In genomic region chr17:50111687-50112655, GRCh38 we compare ENCODE assay signal across 9 cellular contexts. TPM values are rescaled to one million over a fixed set of nuclear protein-coding genes. Genes with fewer than 3 reads are reported as not detected.
DNase-seq lines count a peak whose midpoint lies in the region; ATAC-seq, FAIRE-seq and TF ChIP-seq lines count a peak whose summit lies in the region.
"Had no signal": no experiment of that assay in that cellular context is flagged by ENCODE, and none has a peak within 500 bp of the region (broad histone marks: within the 10 kb centered on the region; RNA-seq: fewer than 3 reads in every experiment).

No MANE protein-coding gene starts in this region.

- no peak overlapping the region for H3K56ac ChIP-seq in H1 (replicated peaks; ENCODE audit: insufficient read length, low read depth, low read length)

- no peak overlapping the region for H2BK20ac ChIP-seq in H1 (ENCODE audit: low read length)

- H3K23ac ChIP-seq in H1 (ENCODE audit: insufficient read length), result no peak overlapping the region

- H3K36me3 ChIP-seq in H1 (ENCODE audit: control insufficient read depth in 2 of 4, insufficient read depth in 4 of 4, low read length in 3 of 4), result no peaks in the 10 kb centered on the region; a peak in 2 of 8 replicates
- H3K36me3 ChIP-seq in thyroid gland, result peaks cover 18 to 25% of the 10 kb centered on the region in 2 donors

- H4K20me1 ChIP-seq in H1 (replicated peaks in 1 of 2; ENCODE audit: control insufficient read depth in 1 of 2, insufficient read depth in 2 of 2, low read length in 2 of 2), result peaks cover 0 to 2% of the 10 kb centered on the region in 2 experiments

- H3K4me1 ChIP-seq in H1 (replicated peaks in 1 of 4; ENCODE audit: control insufficient read depth in 3 of 4, insufficient read depth in 4 of 4, low read length in 3 of 4) (peaks cover 6 to 11% (median 9%) of the 10 kb centered on the region in 4 experiments; a peak in 6 of 7 replicates), thyroid gland (peaks cover under 1 to 18% of the 10 kb centered on the region in 2 donors)

- TF ChIP-seq RAD21 in H1 (IDR thresholded peaks at IDR 0.05 in 1 of 2, conservative IDR thresholded peaks at IDR 0.05 in 1 of 2; ENCODE audit: low read depth in 2 of 2, low read length in 2 of 2), result no peak

- no peak overlapping the region for H2AFZ ChIP-seq in H1 (ENCODE audit: low read length)

- H2BK15ac ChIP-seq in H1 (ENCODE audit: low read length), result 0 out of 2 replicates have a peak overlapping the region, but pooled peaks have one; percentile 46

- DNase-seq in NB4 (ENCODE audit: low read depth) (no peak), H1 (ENCODE audit: low read depth in 1 of 2, low spot score in 2 of 2) (peak in 1 of 2 experiments; percentile 55), medulla oblongata (ENCODE audit: extremely low spot score) (peak; percentile 70), thyroid gland (peak; percentile 30 to 41), NCI-H146 (lab: John Stamatoyannopoulos, UW) (no peak), GDM1 (lab: John Stamatoyannopoulos, UW) (no peak), NCI-H226 (no peak)
- DNase-seq in activated CD8-positive, alpha-beta memory T cell treated with anti-CD3 and anti-CD28 coated beads, Interleukin-2, amount 10 ng/mL, durations not matched to agents 7 days and 5 days, result no peak
- DNase-seq: MM.1S had no signal

- H3K36me3 Mint-ChIP-seq in activated CD8-positive, alpha-beta memory T cell treated with anti-CD3 and anti-CD28 coated beads, Interleukin-2, amount 10 ng/mL, durations not matched to agents 7 days and 5 days, result no peaks in the 10 kb centered on the region

- no peak for TF ChIP-seq POLR2A in NB4 (IDR thresholded peaks at IDR 0.05; ENCODE audit: extremely low read depth, insufficient read length)
- TF ChIP-seq POLR2A in H1 (IDR thresholded peaks at IDR 0.05; ENCODE audit: control extremely low read depth in 1 of 2, low read depth in 2 of 2, low read length in 2 of 2), result no peak
- TF ChIP-seq POLR2A in thyroid gland (IDR thresholded peaks at IDR 0.05), result no peak

- H4K91ac ChIP-seq in H1 (replicated peaks; ENCODE audit: insufficient read length, low read length), result no peak overlapping the region

- H4K5ac ChIP-seq in H1 (ENCODE audit: insufficient read length, low read depth, low read length), result no peak overlapping the region

- 0 out of 2 replicates have a peak overlapping the region, but pooled peaks have one; percentile 5 for H2BK5ac ChIP-seq in H1 (ENCODE audit: low read depth, low read length)

- no peak overlapping the region for H3K18ac ChIP-seq in H1 (ENCODE audit: extremely low read depth, low read length)

- H3K4me3 Mint-ChIP-seq in activated CD8-positive, alpha-beta memory T cell treated with anti-CD3 and anti-CD28 coated beads, Interleukin-2, amount 10 ng/mL, durations not matched to agents 7 days and 5 days, result no peak overlapping the region

- peaks cover under 1% of the 10 kb centered on the region; the same call in 1 of the 2 replicates for H3K23me2 ChIP-seq in H1 (ENCODE audit: low read depth, low read length)

- FAIRE-seq in H1 (lab: Jason Lieb, UNC), result no peak

- H3K4me2 ChIP-seq in H1 (ENCODE audit: insufficient read depth in 1 of 2, low read depth in 2 of 2, low read length in 2 of 2), result no peak overlapping the region

- H3K27ac Mint-ChIP-seq in activated CD8-positive, alpha-beta memory T cell treated with anti-CD3 and anti-CD28 coated beads, Interleukin-2, amount 10 ng/mL, durations not matched to agents 7 days and 5 days, result no peak overlapping the region

- TF ChIP-seq EP300 in H1 (IDR thresholded peaks at IDR 0.05; ENCODE audit: borderline replicate concordance in 1 of 2, low read depth in 2 of 2, low read length in 2 of 2), result no peak

- H3K27me3 ChIP-seq in H1 (replicated peaks in 1 of 4; ENCODE audit: control insufficient read depth in 3 of 4, extremely low read depth in 1 of 4, insufficient read depth in 3 of 4, low read length in 3 of 4) (no peaks in the 10 kb centered on the region; a peak in 1 of 7 replicates), thyroid gland (no peaks in the 10 kb centered on the region)

- H3K27ac ChIP-seq in H1 (ENCODE audit: low read depth, low read length) (0 out of 2 replicates have a peak overlapping the region, but pooled peaks have one; percentile 5), thyroid gland (peak overlapping the region; percentile 49 to 64 (median 62))

- H3K4me3 ChIP-seq in NB4 (ENCODE audit: low read depth, low read length) (no peak overlapping the region), H1 (ENCODE audit: extremely low read depth in 1 of 4, insufficient read depth in 2 of 4, low read depth in 3 of 4, low read length in 4 of 4) (no peak overlapping the region), thyroid gland (replicated peaks in 1 of 3) (no peak overlapping the region)

- CTCF ChIA-PET in H1 (lab: Charles Lee; ENCODE audit: partially characterized antibody), result interaction anchor here (0.6 to 23.0 kb wide), 20 partner anchors 11 to 329 kb away, joined by 3 to 412 read pairs (median 4); partner anchors contain the start of genes DLX3, PDK2 and PPP1R9B
- CTCF ChIA-PET in activated CD8-positive, alpha-beta memory T cell treated with anti-CD3 and anti-CD28 coated beads, Interleukin-2, amount 10 ng/mL, durations not matched to agents 7 days and 5 days (lab: Charles Lee), result interaction anchor here (0.7 to 4.3 kb wide), 9 partner anchors 14 to 185 kb away, joined by 3 to 25 read pairs (median 6); partner anchors contain the start of genes ITGA3 and PDK2

- peaks cover 19% of the 10 kb centered on the region for H3K27me3 Mint-ChIP-seq in activated CD8-positive, alpha-beta memory T cell treated with anti-CD3 and anti-CD28 coated beads, Interleukin-2, amount 10 ng/mL, durations not matched to agents 7 days and 5 days

- H2AK5ac ChIP-seq in H1 (ENCODE audit: low read depth, low read length), result peak overlapping the region; percentile 29; the same call in 1 of the 2 replicates

- TF ChIP-seq CTCF in NB4 (IDR thresholded peaks at IDR 0.05; ENCODE audit: low read depth, low read length) (peak; percentile 2), H1 (IDR thresholded peaks at IDR 0.05; ENCODE audit: control extremely low read depth in 1 of 3, insufficient read depth in 1 of 3, low read depth in 1 of 3, low read length in 3 of 3) (peak in 1 of 3 experiments; percentile 24; a peak in 1 of 4 replicates), thyroid gland (IDR thresholded peaks at IDR 0.05) (no peak)

- H3K14ac ChIP-seq in H1 (ENCODE audit: insufficient read length), result no peak overlapping the region

- H3K9me3 ChIP-seq in H1 (ENCODE audit: insufficient read depth in 2 of 2, low read depth in 1 of 2, low read length in 1 of 2) (no peaks in the 10 kb centered on the region), thyroid gland (no peaks in the 10 kb centered on the region)

- no peak overlapping the region for H2BK120ac ChIP-seq in H1 (replicated peaks; ENCODE audit: low read depth, low read length)

- H4K8ac ChIP-seq in H1 (ENCODE audit: extremely low read depth, insufficient read depth, low read length), result no peak overlapping the region

- ATAC-seq in activated CD8-positive, alpha-beta memory T cell treated with anti-CD3 and anti-CD28 coated beads, Interleukin-2, amount 10 ng/mL, durations not matched to agents 7 days and 5 days, result no peak

- intact Hi-C loops in thyroid gland (cut with DNase I), result loop anchor here (5.0 to 10.0 kb wide), 2 partner anchors 35 to 183 kb away; no protein-coding TSS in a partner anchor

- peaks cover 4% of the 10 kb centered on the region for H3K4me1 Mint-ChIP-seq in activated CD8-positive, alpha-beta memory T cell treated with anti-CD3 and anti-CD28 coated beads, Interleukin-2, amount 10 ng/mL, durations not matched to agents 7 days and 5 days

- no peaks in the 10 kb centered on the region for H3K9me3 Mint-ChIP-seq in activated CD8-positive, alpha-beta memory T cell treated with anti-CD3 and anti-CD28 coated beads, Interleukin-2, amount 10 ng/mL, durations not matched to agents 7 days and 5 days (ENCODE audit: low read depth)

- H3K79me1 ChIP-seq in H1 (ENCODE audit: low read depth, low read length), result no peaks in the 10 kb centered on the region

- H3K79me2 ChIP-seq in H1 (ENCODE audit: control insufficient read depth in 1 of 2, insufficient read depth in 2 of 2, low read length in 2 of 2), result no peaks in the 10 kb centered on the region

- H3K9ac ChIP-seq in H1 (replicated peaks in 1 of 4; ENCODE audit: extremely low read depth in 1 of 4, low read depth in 3 of 4, low read length in 3 of 4), result no peak overlapping the region

- H2BK12ac ChIP-seq in H1 (ENCODE audit: low read depth, low read length), result no peak overlapping the region

- POLR2A ChIA-PET in H1 (lab: Charles Lee; ENCODE audit: partially characterized antibody), result interaction anchor here (0.6 to 1.6 kb wide), 7 partner anchors 8 to 29 kb away, joined by 3 to 8 read pairs (median 3); no protein-coding TSS in a partner anchor

- no peak overlapping the region for H3K4ac ChIP-seq in H1 (replicated peaks; ENCODE audit: insufficient read length, low read depth, low read length)

- 77% methylated on average over 13 of the region's 13 CpGs; no CpG with 5 or more reads in 1 of the 2 experiments for whole genome bisulfite sequencing in H1 (ENCODE audit: extremely low coverage in 1 of 2, insufficient coverage in 1 of 2, insufficient read length in 1 of 2, insufficient replicate concordance in 2 of 2, low coverage in 1 of 2, low lambda C conversion rate in 2 of 2, missing lambda C conversion rate in 1 of 2), 2 experiments
- 59 to 65% methylated on average over 6 to 10 of the region's 13 CpGs for WGBS in thyroid gland, 2 donors

RNA-seq across cellular contexts. Expression of gene PDK2, which starts 16.8 kb away (rescaled TPM):
- total RNA-seq in H1 (2021; fragmentation: NEBNext Ultra II Directional; extraction: Animal tissue kit (Norgen Biotek cat#: 25700)), result 17.8 and 18.3 TPM in 2 replicates
- polyA plus RNA-seq in H1 (2011; rRNA removed), result 121 and 154 TPM in 2 replicates
- polyA plus RNA-seq in H1 (2011; cell fraction: cytosol; rRNA removed), result 49.3 TPM
- 74.7 TPM for polyA plus RNA-seq in H1 (2011; cell fraction: nucleus; rRNA removed)
- 14.5 to 28.8 TPM (median 21.8 TPM) in 4 replicates for polyA plus RNA-seq in H1 (2012, experiment 1 of 2)
- polyA plus RNA-seq in H1 (2012, experiment 2 of 2), result 16.0 TPM
- 17.4 TPM for polyA plus RNA-seq in H1 (2013, experiment 1 of 2)
- polyA plus RNA-seq in H1 (2013, experiment 2 of 2), result 17.7 TPM
- polyA minus RNA-seq in H1 (2011; rRNA and poly(A)+ RNA removed), result 63.4 and 70.8 TPM in 2 replicates
- polyA minus RNA-seq in H1 (2011; cell fraction: cytosol; rRNA and poly(A)+ RNA removed), result 22.0 TPM
- polyA minus RNA-seq in H1 (2011; cell fraction: nucleus; rRNA and poly(A)+ RNA removed), result 45.0 TPM
- 10 to 100 TPM; 42.5 to 79.3 (median 64.5) TPM for total RNA-seq in thyroid gland
- 10 to 100 TPM; 13.6 to 20.9 TPM for total RNA-seq in activated CD8-positive, alpha-beta memory T cell treated with anti-CD3 and anti-CD28 coated beads, Interleukin-2, amount 10 ng/mL, durations not matched to agents 7 days and 5 days

RNA-seq across cellular contexts. Expression of gene SAMD14, which starts 18.0 kb away (rescaled TPM):
- 5.8 and 5.9 TPM in 2 replicates for total RNA-seq in H1 (2021; fragmentation: NEBNext Ultra II Directional; extraction: Animal tissue kit (Norgen Biotek cat#: 25700))
- 5.2 and 5.7 TPM in 2 replicates for polyA plus RNA-seq in H1 (2011; rRNA removed)
- 3.9 TPM for polyA plus RNA-seq in H1 (2011; cell fraction: cytosol; rRNA removed)
- 12.4 TPM for polyA plus RNA-seq in H1 (2011; cell fraction: nucleus; rRNA removed)
- 6.3 to 11.5 TPM (median 8.1 TPM) in 4 replicates for polyA plus RNA-seq in H1 (2012, experiment 1 of 2)
- 3.9 TPM for polyA plus RNA-seq in H1 (2012, experiment 2 of 2)
- polyA plus RNA-seq in H1 (2013, experiment 1 of 2), result 3.4 TPM
- polyA plus RNA-seq in H1 (2013, experiment 2 of 2), result 3.4 TPM
- 2.6 and 3.1 TPM in 2 replicates for polyA minus RNA-seq in H1 (2011; rRNA and poly(A)+ RNA removed)
- 2.9 TPM for polyA minus RNA-seq in H1 (2011; cell fraction: cytosol; rRNA and poly(A)+ RNA removed)
- polyA minus RNA-seq in H1 (2011; cell fraction: nucleus; rRNA and poly(A)+ RNA removed), result 4.2 TPM
- total RNA-seq in thyroid gland, result under 1 TPM; 0.24 to 0.81 (median 0.58) TPM
- total RNA-seq in activated CD8-positive, alpha-beta memory T cell treated with anti-CD3 and anti-CD28 coated beads, Interleukin-2, amount 10 ng/mL, durations not matched to agents 7 days and 5 days, result 1 to 10 TPM in 1 of 2 experiments, under 1 TPM in 1; 0.35 to 1.1 TPM

RNA-seq across cellular contexts. Expression of gene PPP1R9B, which starts 38.5 kb away (rescaled TPM):
- total RNA-seq in H1 (2021; fragmentation: NEBNext Ultra II Directional; extraction: Animal tissue kit (Norgen Biotek cat#: 25700)), result 13.1 and 14.1 TPM in 2 replicates
- polyA plus RNA-seq in H1 (2011; rRNA removed), result 5.2 and 6.1 TPM in 2 replicates
- polyA plus RNA-seq in H1 (2011; cell fraction: cytosol; rRNA removed), result 6.2 TPM
- 11.6 TPM for polyA plus RNA-seq in H1 (2011; cell fraction: nucleus; rRNA removed)
- polyA plus RNA-seq in H1 (2012, experiment 1 of 2), result 13.3 to 16.7 TPM (median 15.0 TPM) in 4 replicates
- polyA plus RNA-seq in H1 (2012, experiment 2 of 2), result 9.9 TPM
- 6.4 TPM for polyA plus RNA-seq in H1 (2013, experiment 1 of 2)
- 6.6 TPM for polyA plus RNA-seq in H1 (2013, experiment 2 of 2)
- polyA minus RNA-seq in H1 (2011; rRNA and poly(A)+ RNA removed), result 3.9 and 6.5 TPM in 2 replicates
- 7.4 TPM for polyA minus RNA-seq in H1 (2011; cell fraction: cytosol; rRNA and poly(A)+ RNA removed)
- polyA minus RNA-seq in H1 (2011; cell fraction: nucleus; rRNA and poly(A)+ RNA removed), result 6.0 TPM
- total RNA-seq in thyroid gland, result 10 to 100 TPM; 28.6 to 37.2 (median 31.9) TPM
- total RNA-seq in activated CD8-positive, alpha-beta memory T cell treated with anti-CD3 and anti-CD28 coated beads, Interleukin-2, amount 10 ng/mL, durations not matched to agents 7 days and 5 days, result 100 to 1,000 TPM; 108 to 121 TPM

RNA-seq across cellular contexts. Expression of gene SGCA, which starts 53.8 kb away (rescaled TPM):
- not detected in 2 replicates for total RNA-seq in H1 (2021; fragmentation: NEBNext Ultra II Directional; extraction: Animal tissue kit (Norgen Biotek cat#: 25700))
- polyA plus RNA-seq in H1 (2011; rRNA removed), result 0.12 and 0.36 TPM in 2 replicates
- polyA plus RNA-seq in H1 (2011; cell fraction: cytosol; rRNA removed), result 0.18 TPM
- 0.27 TPM for polyA plus RNA-seq in H1 (2011; cell fraction: nucleus; rRNA removed)
- 0.31 to 0.65 TPM in 2 of 4 replicates, not detected in the others for polyA plus RNA-seq in H1 (2012, experiment 1 of 2)
- 0.43 TPM for polyA plus RNA-seq in H1 (2012, experiment 2 of 2)
- polyA plus RNA-seq in H1 (2013, experiment 1 of 2), result 0.36 TPM
- 0.33 TPM for polyA plus RNA-seq in H1 (2013, experiment 2 of 2)
- polyA minus RNA-seq in H1 (2011; rRNA and poly(A)+ RNA removed), result not detected in 2 replicates
- polyA minus RNA-seq in H1 (2011; cell fraction: cytosol; rRNA and poly(A)+ RNA removed), result not detected
- not detected for polyA minus RNA-seq in H1 (2011; cell fraction: nucleus; rRNA and poly(A)+ RNA removed)
- 1 to 10 TPM in 1 of 4 donors, not detected in 3; 2.0 TPM for total RNA-seq in thyroid gland
- under 1 TPM in 1 of 2 experiments, not detected in 1; 0.23 TPM for total RNA-seq in activated CD8-positive, alpha-beta memory T cell treated with anti-CD3 and anti-CD28 coated beads, Interleukin-2, amount 10 ng/mL, durations not matched to agents 7 days and 5 days

RNA-seq across cellular contexts. Expression of gene ITGA3, which starts 56.1 kb away (rescaled TPM):
- total RNA-seq in H1 (2021; fragmentation: NEBNext Ultra II Directional; extraction: Animal tissue kit (Norgen Biotek cat#: 25700)), result 21.7 and 24.2 TPM in 2 replicates
- 24.0 and 34.4 TPM in 2 replicates for polyA plus RNA-seq in H1 (2011; rRNA removed)
- 23.6 TPM for polyA plus RNA-seq in H1 (2011; cell fraction: cytosol; rRNA removed)
- 46.6 TPM for polyA plus RNA-seq in H1 (2011; cell fraction: nucleus; rRNA removed)
- 22.1 to 30.6 TPM (median 25.9 TPM) in 4 replicates for polyA plus RNA-seq in H1 (2012, experiment 1 of 2)
- polyA plus RNA-seq in H1 (2012, experiment 2 of 2), result 18.4 TPM
- 35.2 TPM for polyA plus RNA-seq in H1 (2013, experiment 1 of 2)
- 29.2 TPM for polyA plus RNA-seq in H1 (2013, experiment 2 of 2)
- 24.6 and 29.1 TPM in 2 replicates for polyA minus RNA-seq in H1 (2011; rRNA and poly(A)+ RNA removed)
- polyA minus RNA-seq in H1 (2011; cell fraction: cytosol; rRNA and poly(A)+ RNA removed), result 32.7 TPM
- polyA minus RNA-seq in H1 (2011; cell fraction: nucleus; rRNA and poly(A)+ RNA removed), result 31.4 TPM
- total RNA-seq in thyroid gland, result 100 to 1,000 TPM; 145 to 246 (median 172) TPM
- 10 to 100 TPM; 10.3 to 11.3 TPM for total RNA-seq in activated CD8-positive, alpha-beta memory T cell treated with anti-CD3 and anti-CD28 coated beads, Interleukin-2, amount 10 ng/mL, durations not matched to agents 7 days and 5 days

Comparison
In these comparisons a context has a peak if more than half of its experiments do, and no peak if none do; other contexts are left out.
1. DNase-seq: peak in medulla oblongata (single experiment) and thyroid gland (2 of 2); none in NB4 (single experiment), NCI-H146 (single experiment), activated CD8-positive, alpha-beta memory T cell treated with anti-CD3 and anti-CD28 coated beads, Interleukin-2, amount 10 ng/mL, durations not matched to agents 7 days and 5 days (single experiment), GDM1 (single experiment) and NCI-H226 (single experiment).